1 cellular context compared by ENCODE assay signal in genomic region chr1:29501227-29501976, GRCh38.
TF ChIP-seq lines count a peak whose summit lies in the region.

No MANE protein-coding gene starts in this region.

TF ChIP-seq in H1, 55 proteins besides CTCF, POLR2A, EP300 and RAD21 (continued from another document):
- TF ChIP-seq E2F6 (IDR thresholded peaks at IDR 0.05) (no peak), SRF (IDR thresholded peaks at IDR 0.05; ENCODE audit: low read depth, low read length) (no peak), USF2 (IDR thresholded peaks at IDR 0.05; ENCODE audit: low read length) (no peak), PHF8 (conservative IDR thresholded peaks at IDR 0.05; ENCODE audit: low read depth, low read length) (no peak), CBX5 (IDR thresholded peaks at IDR 0.05; ENCODE audit: low read depth, low read length) (no peak), TBP (IDR thresholded peaks at IDR 0.05; ENCODE audit: low read depth, low read length) (no peak), POU5F1 (IDR thresholded peaks at IDR 0.05; ENCODE audit: low read depth, low read length) (peak; percentile 86), CHD2 (IDR thresholded peaks at IDR 0.05; ENCODE audit: low read length) (no peak), CREB1 (IDR thresholded peaks at IDR 0.05) (no peak), CHD7 (IDR thresholded peaks at IDR 0.05; ENCODE audit: insufficient replicate concordance, low read length) (peak; percentile 92), NRF1 (IDR thresholded peaks at IDR 0.05; ENCODE audit: low read depth, low read length) (no peak), ATF2 (IDR thresholded peaks at IDR 0.05; ENCODE audit: low read length) (no peak), BACH1 (IDR thresholded peaks at IDR 0.05; ENCODE audit: low read length) (no peak), RBBP5 (IDR thresholded peaks at IDR 0.05; ENCODE audit: borderline replicate concordance, low read depth, low read length) (no peak), FOSL1 (IDR thresholded peaks at IDR 0.05; ENCODE audit: insufficient read depth, low read depth, low read length) (no peak), CTBP2 (IDR thresholded peaks at IDR 0.05; ENCODE audit: borderline replicate concordance, insufficient read depth, insufficient read length, low read length) (no peak), CEBPB (IDR thresholded peaks at IDR 0.05; ENCODE audit: low read depth, low read length) (no peak), JUND (IDR thresholded peaks at IDR 0.05; ENCODE audit: low read length) (no peak), RNF2 (IDR thresholded peaks at IDR 0.05; ENCODE audit: borderline replicate concordance, low read depth, low read length, missing control alignments, poor library complexity, severe bottlenecking) (no peak), HDAC6 (IDR thresholded peaks at IDR 0.05; ENCODE audit: low read depth, low read length) (no peak), SIRT6 (IDR thresholded peaks at IDR 0.05; ENCODE audit: low read length) (no peak), TCF12 (IDR thresholded peaks at IDR 0.05; ENCODE audit: low read depth, low read length) (0 out of 2 replicates have a peak, but pooled peaks have one; percentile 49), ASH2L (IDR thresholded peaks at IDR 0.05; ENCODE audit: low read length) (peak; percentile 29), BRCA1 (IDR thresholded peaks at IDR 0.05; ENCODE audit: low read depth, low read length) (no peak), KDM1A (IDR thresholded peaks at IDR 0.05; ENCODE audit: borderline replicate concordance, low read length) (no peak), BCL11A (IDR thresholded peaks at IDR 0.05; ENCODE audit: low read depth in 2 of 2, low read length in 2 of 2) (peak in 1 of 2 experiments; percentile 49), NANOG (IDR thresholded peaks at IDR 0.05; ENCODE audit: insufficient read depth, low read depth, low read length, poor library complexity, severe bottlenecking) (peak; percentile 82), HDAC2 (IDR thresholded peaks at IDR 0.05; ENCODE audit: borderline replicate concordance in 1 of 2, low read depth in 2 of 2, low read length in 2 of 2) (no peak), CHD1 (IDR thresholded peaks at IDR 0.05; ENCODE audit: low read depth, low read length) (no peak), RXRA (IDR thresholded peaks at IDR 0.05; ENCODE audit: insufficient read depth, low read depth, low read length) (no peak), MAFK (IDR thresholded peaks at IDR 0.05; ENCODE audit: low read depth, low read length) (no peak), SP4 (IDR thresholded peaks at IDR 0.05; ENCODE audit: low read length) (no peak), SP1 (IDR thresholded peaks at IDR 0.05; ENCODE audit: low read depth, low read length) (peak; percentile 63; the same call in 1 of the 2 replicates), MAX (IDR thresholded peaks at IDR 0.05) (no peak), SP2 (IDR thresholded peaks at IDR 0.05; ENCODE audit: low read length) (no peak), GABPA (IDR thresholded peaks at IDR 0.05; ENCODE audit: borderline replicate concordance, insufficient read depth, low read length) (no peak), KDM5A (IDR thresholded peaks at IDR 0.05; ENCODE audit: low read length) (no peak)
